Comparison of ENCODE assay signal across 8 cellular contexts in the genomic region with DNA sequence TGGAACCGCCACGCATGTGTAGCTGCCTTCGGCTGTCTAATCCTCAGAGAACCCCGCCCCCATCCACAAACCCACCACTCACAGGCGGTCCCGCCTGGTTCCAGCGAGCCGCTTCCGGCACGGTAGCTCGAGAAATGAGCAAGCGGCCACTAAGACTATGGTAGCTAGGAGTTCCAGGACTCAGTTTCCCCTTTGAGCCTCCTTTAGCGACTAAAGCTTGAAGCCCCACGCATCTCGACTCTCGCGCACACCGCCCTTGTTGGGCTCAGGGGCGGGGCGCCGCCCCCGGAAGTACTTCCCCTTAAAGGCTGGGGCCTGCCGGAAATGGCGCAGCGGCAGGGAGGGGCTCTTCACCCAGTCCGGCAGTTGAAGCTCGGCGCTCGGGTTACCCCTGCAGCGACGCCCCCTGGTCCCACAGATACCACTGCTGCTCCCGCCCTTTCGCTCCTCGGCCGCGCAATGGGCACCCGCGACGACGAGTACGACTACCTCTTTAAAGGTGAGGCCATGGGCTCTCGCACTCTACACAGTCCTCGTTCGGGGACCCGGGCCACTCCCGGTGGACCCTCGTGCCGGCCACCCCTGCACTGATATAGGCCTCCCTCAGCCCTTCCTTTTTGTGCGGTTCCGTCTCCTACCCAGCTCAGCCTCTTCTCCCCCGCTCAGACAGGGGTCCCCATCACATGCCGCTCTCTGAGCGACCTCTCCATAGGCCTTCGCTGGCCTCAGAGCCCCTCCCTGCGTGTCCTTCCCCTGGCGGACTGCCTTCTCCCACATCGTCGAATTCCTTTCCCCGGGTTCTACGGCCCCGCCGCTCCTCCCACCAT. TPM values are rescaled to one million over a fixed set of nuclear protein-coding genes. Genes with fewer than 3 reads are reported as not detected.
DNase-seq lines count a peak whose midpoint lies in the region; TF ChIP-seq lines count a peak whose summit lies in the region.

A gene (plus strand): TSS at position 365 of the 827 bp plus-strand sequence. CDS start 95 bp downstream, at position 460.

- H3K4me3 Mint-ChIP-seq in neural crest cell: peak within 1 kb of the TSS; percentile 99

- peaks cover 30% of the 10 kb centered on the region for H3K4me1 Mint-ChIP-seq in neural crest cell

- in situ Hi-C loops in HAP-1 (cut with MboI; ENCODE audit: low sequenced_read_pairs): no loop called here

- H3K27me3 ChIP-seq in HAP-1 (ENCODE audit: low read depth) (no peaks in the 10 kb centered on the region), MG63 (no peaks in the 10 kb centered on the region), stomach smooth muscle (ENCODE audit: control insufficient read depth in 1 of 2, insufficient read depth in 2 of 2, low read length in 2 of 2) (no peaks in the 10 kb centered on the region)

- TF ChIP-seq CTCF in fibroblast of villous mesenchyme (IDR thresholded peaks at IDR 0.05; ENCODE audit: insufficient read depth, low read depth, low read length): peak; percentile 40
- TF ChIP-seq CTCF in neural crest cell (conservative IDR thresholded peaks at IDR 0.05): peak; percentile 48

- peak; percentile 92 for DNase-seq in GDM1 (lab: John Stamatoyannopoulos, UW)
- DNase-seq in HAP-1 (ENCODE audit: low spot score in 2 of 2): peak; percentile 100
- DNase-seq in MG63: peak; percentile 97
- DNase-seq in SHP77 treated with DMSO at 0.1 percent for 48 hours (lab: John Stamatoyannopoulos, UW): peak; percentile 98
- DNase-seq in activated gamma-delta T cell (lab: John Stamatoyannopoulos, UW): peak; percentile 90
- DNase-seq in fibroblast of villous mesenchyme (ENCODE audit: low read depth): peak; percentile 97
- peak; percentile 93 for DNase-seq in neural crest cell (ENCODE audit: low read depth, low spot score)

- H3K4me3 ChIP-seq in HAP-1 (peak within 1 kb of the TSS; percentile 89), MG63 (peak within 1 kb of the TSS; percentile 88), fibroblast of villous mesenchyme (ENCODE audit: low read depth, low read length) (peak within 1 kb of the TSS; percentile 92), stomach smooth muscle (ENCODE audit: low read length in 2 of 2) (peak within 1 kb of the TSS; percentile 91 to 98)

- peak within 1 kb of the TSS; percentile 93 for H3K27ac ChIP-seq in stomach smooth muscle (ENCODE audit: low read length)

- peak within 1 kb of the TSS; percentile 96 for H3K27ac Mint-ChIP-seq in neural crest cell (ENCODE audit: unreplicated experiment)

- no peaks in the 10 kb centered on the region for H3K9me3 Mint-ChIP-seq in neural crest cell

- H3K36me3 ChIP-seq in HAP-1 (replicated peaks): no peaks in the 10 kb centered on the region; the same call in 1 of the 2 replicates
- peaks cover 11% of the 10 kb centered on the region; the same call in 1 of the 2 replicates for H3K36me3 ChIP-seq in MG63
- no peaks in the 10 kb centered on the region for H3K36me3 ChIP-seq in stomach smooth muscle (ENCODE audit: control insufficient read depth in 2 of 2, insufficient read depth in 2 of 2, low read length in 2 of 2)

- H3K4me1 ChIP-seq in HAP-1: peaks cover 10% of the 10 kb centered on the region
- H3K4me1 ChIP-seq in stomach smooth muscle (ENCODE audit: control insufficient read depth, insufficient read depth, low read length): peaks cover 9% of the 10 kb centered on the region

- peak within 1 kb of the TSS; percentile 98 to 99 for H3K9ac ChIP-seq in stomach smooth muscle (ENCODE audit: low read length in 2 of 2)

- H3K9me3 ChIP-seq in HAP-1 (no peaks in the 10 kb centered on the region), MG63 (no peaks in the 10 kb centered on the region; the same call in 1 of the 2 replicates), stomach smooth muscle (ENCODE audit: control insufficient read depth in 2 of 2, low read length in 2 of 2) (no peaks in the 10 kb centered on the region)

- H3K36me3 Mint-ChIP-seq in neural crest cell (ENCODE audit: low read depth): peaks cover 3% of the 10 kb centered on the region

- H3K27me3 Mint-ChIP-seq in neural crest cell (ENCODE audit: low read depth): peaks cover 14% of the 10 kb centered on the region

RNA-seq across cellular contexts. Expression of the gene that starts here (rescaled TPM):
- total RNA-seq in MG63 (2014; rRNA removed; shearing (Covaris generic); ENCODE audit: low replicate concordance): 306 and 514 TPM in 2 replicates
- 50.3 and 51.0 TPM in 2 replicates for total RNA-seq in fibroblast of villous mesenchyme
- 212 and 214 TPM in 2 replicates for total RNA-seq in neural crest cell

Comparison
In these comparisons a context has a peak if more than half of its experiments do, and no peak if none do; other contexts are left out.
1. Peak in every context shown above with its lines: DNase-seq, H3K4me3 ChIP-seq and H3K27ac ChIP-seq.